In the genomic region with DNA sequence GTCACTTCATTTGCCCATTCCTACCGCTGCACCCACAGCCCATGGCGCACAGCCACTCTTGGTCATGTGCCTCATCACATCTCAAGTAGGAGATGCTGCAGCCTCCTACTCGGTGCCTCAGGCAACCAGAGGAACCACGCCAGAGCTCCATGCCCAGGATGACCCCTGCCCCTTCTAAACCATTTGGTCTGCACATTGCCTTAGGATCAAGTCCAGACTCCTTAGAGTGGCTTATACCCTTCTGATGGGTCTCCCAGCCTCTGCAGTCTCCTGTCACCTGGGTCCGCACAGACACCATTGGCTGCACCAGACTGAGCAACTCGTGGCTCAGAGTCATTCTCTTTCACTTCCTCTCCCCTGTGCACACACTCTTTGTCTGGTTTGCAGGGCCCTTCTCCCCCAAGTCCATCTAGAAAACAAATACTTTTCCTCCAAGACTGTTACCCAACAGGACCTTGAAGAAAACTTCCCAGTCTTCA, we compare ENCODE assay signal across 9 cellular contexts. TPM values are rescaled to one million over a fixed set of nuclear protein-coding genes. Genes with fewer than 3 reads are reported as not detected.
DNase-seq lines count a peak whose midpoint lies in the region; ATAC-seq and TF ChIP-seq lines count a peak whose summit lies in the region.
"Had no signal": no experiment of that assay in that cellular context is flagged by ENCODE, and none has a peak within 500 bp of the region (broad histone marks: within the 10 kb centered on the region; RNA-seq: fewer than 3 reads in every experiment).

No MANE protein-coding gene starts in this region.

- H3K36me3 ChIP-seq in tibial nerve = no peaks in the 10 kb centered on the region

- H2AFZ ChIP-seq in H9 (ENCODE audit: low read length) = no peak overlapping the region

- no peaks in the 10 kb centered on the region for H3K27me3 Mint-ChIP-seq in CD4-positive, alpha-beta T cell
- H3K27me3 Mint-ChIP-seq in H9 (ENCODE audit: low read depth) = peaks cover 3% of the 10 kb centered on the region

- H3K23ac ChIP-seq in H9 (ENCODE audit: insufficient read length, low read depth, low read length) = no peak overlapping the region

- peaks cover 0 to 50% (median 40%) of the 10 kb centered on the region in 4 donors for H3K4me1 ChIP-seq in tibial nerve
- no peaks in the 10 kb centered on the region for H3K4me1 ChIP-seq in H9 (ENCODE audit: insufficient read depth, low read length)

- peak in 1 of 2 donors; percentile 53 for TF ChIP-seq EP300 in tibial nerve (IDR thresholded peaks at IDR 0.05)

- intact Hi-C loops in CD4-positive, alpha-beta T cell (cut with DNase I, micrococcal nuclease) = loop anchor here (5.0 kb wide), 4 partner anchors 33 to 242 kb away; partner anchors contain the start of gene C1orf162 (in 2 of the 2)

- no peak overlapping the region for H2BK5ac ChIP-seq in H9 (ENCODE audit: insufficient read length, low read length)

- no peak overlapping the region for H3K18ac ChIP-seq in H9 (ENCODE audit: insufficient read length, low read depth, low read length)

- peak overlapping the region; percentile 77 for H3K27ac Mint-ChIP-seq in CD4-positive, alpha-beta T cell
- H3K27ac Mint-ChIP-seq in activated naive CD4-positive, alpha-beta T cell treated with anti-CD3 and anti-CD28 coated beads, Interleukin-2, amount 50 U/mL, for 72 hours = peak overlapping the region; percentile 39 to 54
- no peak overlapping the region for H3K27ac Mint-ChIP-seq in H9

- 66 to 78% methylated on average over 6 of the region's 6 CpGs for WGBS in tibial nerve, 2 donors
- no CpG with 5 or more reads among the region's 6 CpGs for WGBS in H9 (ENCODE audit: extremely low coverage, insufficient read length, low lambda C conversion rate)

- H2BK12ac ChIP-seq in H9 (ENCODE audit: insufficient read length, low read depth, low read length) = no peak overlapping the region

- no peak overlapping the region for H3T11ph ChIP-seq in H9 (ENCODE audit: low read length)

- H3K4me3 Mint-ChIP-seq in CD4-positive, alpha-beta T cell = peak overlapping the region; percentile 13
- no peak overlapping the region for H3K4me3 Mint-ChIP-seq in H9

- no peak overlapping the region for H2BK15ac ChIP-seq in H9 (ENCODE audit: low read depth, low read length)

- H2BK20ac ChIP-seq in H9 (ENCODE audit: low read depth, low read length, poor library complexity, severe bottlenecking) = no peak overlapping the region

- no peaks in the 10 kb centered on the region for H4K20me1 ChIP-seq in H9 (ENCODE audit: control insufficient read depth, insufficient read depth, insufficient read length)

- no peak overlapping the region for H2BK120ac ChIP-seq in H9 (ENCODE audit: low read depth, low read length, poor library complexity, severe bottlenecking)

- H3K4me2 ChIP-seq in H9 (ENCODE audit: insufficient read depth, insufficient read length, low read length) = no peak overlapping the region

- no peaks in the 10 kb centered on the region for H3K36me3 Mint-ChIP-seq in CD4-positive, alpha-beta T cell (ENCODE audit: low read depth)
- no peaks in the 10 kb centered on the region for H3K36me3 Mint-ChIP-seq in activated naive CD4-positive, alpha-beta T cell treated with anti-CD3 and anti-CD28 coated beads, Interleukin-2, amount 50 U/mL, for 72 hours
- no peaks in the 10 kb centered on the region for H3K36me3 Mint-ChIP-seq in H9 (ENCODE audit: insufficient read depth in 1 of 3, low read depth in 3 of 3)

- H3K9ac ChIP-seq in H9 (ENCODE audit: extremely low read depth, insufficient read length, low read length) = no peak overlapping the region

- H3K9me3 Mint-ChIP-seq in CD4-positive, alpha-beta T cell = no peaks in the 10 kb centered on the region
- no peaks in the 10 kb centered on the region for H3K9me3 Mint-ChIP-seq in activated naive CD4-positive, alpha-beta T cell treated with anti-CD3 and anti-CD28 coated beads, Interleukin-2, amount 50 U/mL, for 72 hours
- H3K9me3 Mint-ChIP-seq in H9 = no peaks in the 10 kb centered on the region

- no peaks in the 10 kb centered on the region for H3K79me2 ChIP-seq in H9 (ENCODE audit: insufficient read depth, low read length)

- H3K79me1 ChIP-seq in H9 (ENCODE audit: insufficient read depth, low read depth, low read length, poor library complexity, severe bottlenecking) = no peaks in the 10 kb centered on the region

- H3K4me3 ChIP-seq in tibial nerve (no peak overlapping the region), foreskin fibroblast (ENCODE audit: low read depth in 1 of 2, low read length in 2 of 2) (no peak overlapping the region)

- POLR2A ChIA-PET in CD4-positive, alpha-beta T cell (lab: Charles Lee) = interaction anchor here (0.6 kb wide), 1 partner anchor 29 kb away, joined by 3 read pairs; no protein-coding TSS in a partner anchor

- peak overlapping the region; percentile 22 for H3K27ac ChIP-seq in CD4-positive, alpha-beta T cell (ENCODE audit: low read depth, low read length)
- H3K27ac ChIP-seq in tibial nerve (peak overlapping the region in 3 of 4 donors; percentile 70 to 97 (median 92)), H9 (ENCODE audit: insufficient read length, low read depth, low read length) (no peak overlapping the region)

- no peak for ATAC-seq in CD4-positive, alpha-beta T cell (ENCODE audit: poor library complexity)
- ATAC-seq in HG03196 (IDR thresholded peaks at IDR 0.05; ENCODE audit: unreplicated experiment) = peak; percentile 56
- ATAC-seq in activated naive CD4-positive, alpha-beta T cell treated with anti-CD3 and anti-CD28 coated beads, Interleukin-2, amount 50 U/mL, for 72 hours = peak; percentile 16 to 29

- H2AK5ac ChIP-seq in H9 (ENCODE audit: insufficient read length, low read length) = no peak overlapping the region

- no peaks in the 10 kb centered on the region for H3K23me2 ChIP-seq in H9 (ENCODE audit: insufficient read length, low read depth, low read length, poor library complexity, severe bottlenecking)

- H4K91ac ChIP-seq in H9 (ENCODE audit: insufficient read length, low read depth, low read length) = no peak overlapping the region

- no peak for TF ChIP-seq CTCF in CD4-positive, alpha-beta T cell (IDR thresholded peaks at IDR 0.05)
- no peak for TF ChIP-seq CTCF in tibial nerve (IDR thresholded peaks at IDR 0.05)
- TF ChIP-seq CTCF in H9 (conservative IDR thresholded peaks at IDR 0.05) = no peak
- no peak for TF ChIP-seq CTCF in foreskin fibroblast (IDR thresholded peaks at IDR 0.05; ENCODE audit: low read depth, low read length)

- H3K4me1 Mint-ChIP-seq in CD4-positive, alpha-beta T cell (ENCODE audit: low read depth) = peaks cover 68% of the 10 kb centered on the region
- H3K4me1 Mint-ChIP-seq in H9 = peaks cover 6 to 10% of the 10 kb centered on the region in 2 experiments

- H3K4ac ChIP-seq in H9 (ENCODE audit: low read depth, low read length) = no peak overlapping the region

- no peak overlapping the region for H4K5ac ChIP-seq in H9 (ENCODE audit: insufficient read length, low read depth, low read length)

- TF ChIP-seq POLR2A in tibial nerve (IDR thresholded peaks at IDR 0.05) = no peak

- no peak overlapping the region for H4K8ac ChIP-seq in H9 (replicated peaks; ENCODE audit: insufficient read length, low read depth, low read length)

- H3K56ac ChIP-seq in H9 (ENCODE audit: insufficient read length, low read depth, low read length) = no peak overlapping the region

- no peak overlapping the region for H3K14ac ChIP-seq in H9 (ENCODE audit: insufficient read depth, low read length)

- H3K9me3 ChIP-seq in CD4-positive, alpha-beta T cell (ENCODE audit: control insufficient read depth, low read length) = no peaks in the 10 kb centered on the region
- no peaks in the 10 kb centered on the region for H3K9me3 ChIP-seq in tibial nerve
- H3K9me3 ChIP-seq in H9 (ENCODE audit: control insufficient read depth, low read depth, low read length) = no peaks in the 10 kb centered on the region

- peak in 1 of 10 experiments; percentile 8 for DNase-seq in CD4-positive, alpha-beta T cell
- DNase-seq in GM19238 (ENCODE audit: insufficient read length, low spot score) = peak; percentile 47
- no peak for DNase-seq in activated naive CD4-positive, alpha-beta T cell treated with anti-CD3 and anti-CD28 coated beads, Interleukin-2, amount 50 U/mL, for 72 hours (ENCODE audit: low spot score in 2 of 2)
- DNase-seq in tibial nerve (ENCODE audit: low spot score in 2 of 2) = no peak
- DNase-seq in NCI-H2081 treated with DMSO at 0.1 percent for 48 hours (lab: John Stamatoyannopoulos, UW) = no peak
- DNase-seq in H9 = no peak
- DNase-seq in foreskin fibroblast = no peak

- CTCF ChIA-PET in CD4-positive, alpha-beta T cell (lab: Charles Lee) = interaction anchor here (1.1 kb wide), 1 partner anchor 157 kb away, joined by 3 read pairs; no protein-coding TSS in a partner anchor

- H3K27me3 ChIP-seq in CD4-positive, alpha-beta T cell (ENCODE audit: control insufficient read depth, insufficient read depth, low read length) = no peaks in the 10 kb centered on the region
- H3K27me3 ChIP-seq in tibial nerve = no peaks in the 10 kb centered on the region
- no peaks in the 10 kb centered on the region for H3K27me3 ChIP-seq in H9 (ENCODE audit: insufficient read depth, low read length)

RNA-seq across cellular contexts. Expression of gene ADORA3, which starts 2.2 kb away (rescaled TPM):
- not detected for total RNA-seq in CD4-positive, alpha-beta T cell
- total RNA-seq in activated naive CD4-positive, alpha-beta T cell treated with anti-CD3 and anti-CD28 coated beads, Interleukin-2, amount 50 U/mL, for 72 hours = under 1 TPM in 1 of 2 donors, not detected in 1; 0.11 TPM
- total RNA-seq in tibial nerve = 10 to 100 TPM in 2 of 4 donors, 1 to 10 TPM in 2; 5.3 to 17.5 (median 9.9) TPM
- total RNA-seq in H9 (2021) = not detected in 2 replicates
- total RNA-seq: kidney epithelial cell had no signal

RNA-seq across cellular contexts. Expression of gene TMIGD3, which starts 2.2 kb away (rescaled TPM):
- not detected for total RNA-seq in CD4-positive, alpha-beta T cell
- total RNA-seq in activated naive CD4-positive, alpha-beta T cell treated with anti-CD3 and anti-CD28 coated beads, Interleukin-2, amount 50 U/mL, for 72 hours = not detected
- total RNA-seq in tibial nerve (1 to 10 TPM in 2 of 4 donors, under 1 TPM in 2; 0.59 to 9.6 (median 2.3) TPM), H9 (2021) (not detected in 2 replicates)
- total RNA-seq: kidney epithelial cell had no signal

RNA-seq across cellular contexts. Expression of gene C1orf162, which starts 31.9 kb away (rescaled TPM):
- total RNA-seq in CD4-positive, alpha-beta T cell = 10 to 100 TPM; 21.0 to 22.1 TPM
- 1 to 10 TPM; 6.4 to 8.9 TPM for total RNA-seq in activated naive CD4-positive, alpha-beta T cell treated with anti-CD3 and anti-CD28 coated beads, Interleukin-2, amount 50 U/mL, for 72 hours
- total RNA-seq in tibial nerve (10 to 100 TPM; 19.4 to 59.1 (median 31.8) TPM), H9 (2021) (0.35 TPM in 1 of 2 replicates, not detected in the other)

RNA-seq across cellular contexts. Expression of gene ATP5PB, which starts 56.4 kb away (rescaled TPM):
- total RNA-seq in CD4-positive, alpha-beta T cell = 10 to 100 TPM; 47.3 to 51.5 TPM
- 100 to 1,000 TPM; 320 to 332 TPM for total RNA-seq in activated naive CD4-positive, alpha-beta T cell treated with anti-CD3 and anti-CD28 coated beads, Interleukin-2, amount 50 U/mL, for 72 hours
- total RNA-seq in tibial nerve = 100 to 1,000 TPM in 2 of 4 donors, 10 to 100 TPM in 2; 91.2 to 176 (median 103) TPM
- 250 and 271 TPM in 2 replicates for total RNA-seq in H9 (2021)

RNA-seq across cellular contexts. Expression of gene WDR77, which starts 56.6 kb away (rescaled TPM):
- 10 to 100 TPM; 12.4 to 15.1 TPM for total RNA-seq in CD4-positive, alpha-beta T cell
- total RNA-seq in activated naive CD4-positive, alpha-beta T cell treated with anti-CD3 and anti-CD28 coated beads, Interleukin-2, amount 50 U/mL, for 72 hours = 10 to 100 TPM; 33.9 to 39.2 TPM
- total RNA-seq in tibial nerve (10 to 100 TPM; 20.8 to 38.1 (median 30.4) TPM), H9 (2021) (70.9 and 74.2 TPM in 2 replicates)

Comparison
In these comparisons a context has a peak if more than half of its experiments do, and no peak if none do; other contexts are left out.
1. H3K27ac Mint-ChIP-seq: peak in CD4-positive, alpha-beta T cell (single experiment) and activated naive CD4-positive, alpha-beta T cell treated with anti-CD3 and anti-CD28 coated beads, Interleukin-2, amount 50 U/mL, for 72 hours (2 of 2); none in H9 (0 of 3).